In genomic region chr10:11469575-11470391, GRCh38 we compare ENCODE assay signal across 1 cellular context.
TF ChIP-seq lines count a peak whose summit lies in the region.

No MANE protein-coding gene starts in this region.

TF ChIP-seq in WTC11, 78 proteins besides CTCF, POLR2A, EP300 and RAD21 (continued from another document):
- no peak for TF ChIP-seq NFATC4 (CRISPR knock-in tag; IDR thresholded peaks at IDR 0.05)
- TF ChIP-seq FOXP4 (CRISPR knock-in tag; IDR thresholded peaks at IDR 0.05): no peak
- no peak for TF ChIP-seq ZMAT4 (CRISPR knock-in tag; IDR thresholded peaks at IDR 0.05)
- TF ChIP-seq ZNF281 (CRISPR knock-in tag; IDR thresholded peaks at IDR 0.05): peak; percentile 77
- TF ChIP-seq GTF2I (CRISPR knock-in tag; conservative IDR thresholded peaks at IDR 0.05): no peak
- TF ChIP-seq ZBTB21 (CRISPR knock-in tag; IDR thresholded peaks at IDR 0.05; ENCODE audit: borderline replicate concordance): no peak
- TF ChIP-seq NFYB (CRISPR knock-in tag; conservative IDR thresholded peaks at IDR 0.05; ENCODE audit: low read depth): no peak
- no peak for TF ChIP-seq MAX (CRISPR knock-in tag; IDR thresholded peaks at IDR 0.05)
- TF ChIP-seq TP53 (CRISPR knock-in tag; IDR thresholded peaks at IDR 0.05): no peak
- no peak for TF ChIP-seq ZNF138 (CRISPR knock-in tag; conservative IDR thresholded peaks at IDR 0.05)
- no peak for TF ChIP-seq JAZF1 (CRISPR knock-in tag; IDR thresholded peaks at IDR 0.05)
- peak; percentile 80 for TF ChIP-seq PRDM15 (CRISPR knock-in tag; IDR thresholded peaks at IDR 0.05)
- no peak for TF ChIP-seq CREM (CRISPR knock-in tag; IDR thresholded peaks at IDR 0.05)
- no peak for TF ChIP-seq ESRRA (CRISPR knock-in tag; IDR thresholded peaks at IDR 0.05; ENCODE audit: borderline replicate concordance)
TF ChIP-seq in WTC11: peak in this region for 2.
